Comparison of ENCODE assay signal across 1 cellular context in genomic region chr13:49652691-49653305, GRCh38.
TF ChIP-seq lines count a peak whose summit lies in the region.

No MANE protein-coding gene starts in this region.

TF ChIP-seq in SK-N-SH, 30 proteins besides CTCF, POLR2A, EP300 and RAD21:
- TF ChIP-seq, protein P1, sequence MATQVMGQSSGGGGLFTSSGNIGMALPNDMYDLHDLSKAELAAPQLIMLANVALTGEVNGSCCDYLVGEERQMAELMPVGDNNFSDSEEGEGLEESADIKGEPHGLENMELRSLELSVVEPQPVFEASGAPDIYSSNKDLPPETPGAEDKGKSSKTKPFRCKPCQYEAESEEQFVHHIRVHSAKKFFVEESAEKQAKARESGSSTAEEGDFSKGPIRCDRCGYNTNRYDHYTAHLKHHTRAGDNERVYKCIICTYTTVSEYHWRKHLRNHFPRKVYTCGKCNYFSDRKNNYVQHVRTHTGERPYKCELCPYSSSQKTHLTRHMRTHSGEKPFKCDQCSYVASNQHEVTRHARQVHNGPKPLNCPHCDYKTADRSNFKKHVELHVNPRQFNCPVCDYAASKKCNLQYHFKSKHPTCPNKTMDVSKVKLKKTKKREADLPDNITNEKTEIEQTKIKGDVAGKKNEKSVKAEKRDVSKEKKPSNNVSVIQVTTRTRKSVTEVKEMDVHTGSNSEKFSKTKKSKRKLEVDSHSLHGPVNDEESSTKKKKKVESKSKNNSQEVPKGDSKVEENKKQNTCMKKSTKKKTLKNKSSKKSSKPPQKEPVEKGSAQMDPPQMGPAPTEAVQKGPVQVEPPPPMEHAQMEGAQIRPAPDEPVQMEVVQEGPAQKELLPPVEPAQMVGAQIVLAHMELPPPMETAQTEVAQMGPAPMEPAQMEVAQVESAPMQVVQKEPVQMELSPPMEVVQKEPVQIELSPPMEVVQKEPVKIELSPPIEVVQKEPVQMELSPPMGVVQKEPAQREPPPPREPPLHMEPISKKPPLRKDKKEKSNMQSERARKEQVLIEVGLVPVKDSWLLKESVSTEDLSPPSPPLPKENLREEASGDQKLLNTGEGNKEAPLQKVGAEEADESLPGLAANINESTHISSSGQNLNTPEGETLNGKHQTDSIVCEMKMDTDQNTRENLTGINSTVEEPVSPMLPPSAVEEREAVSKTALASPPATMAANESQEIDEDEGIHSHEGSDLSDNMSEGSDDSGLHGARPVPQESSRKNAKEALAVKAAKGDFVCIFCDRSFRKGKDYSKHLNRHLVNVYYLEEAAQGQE (IDR thresholded peaks at IDR 0.05; ENCODE audit: low read depth, low read length): no peak
- TF ChIP-seq SMC3 (IDR thresholded peaks at IDR 0.05; ENCODE audit: low read depth, low read length) (peak; percentile 53), JUND (IDR thresholded peaks at IDR 0.05) (no peak)
TF ChIP-seq in SK-N-SH: peak in this region for 1.
